ENCODE assay signal across 11 cellular contexts in the genomic region with DNA sequence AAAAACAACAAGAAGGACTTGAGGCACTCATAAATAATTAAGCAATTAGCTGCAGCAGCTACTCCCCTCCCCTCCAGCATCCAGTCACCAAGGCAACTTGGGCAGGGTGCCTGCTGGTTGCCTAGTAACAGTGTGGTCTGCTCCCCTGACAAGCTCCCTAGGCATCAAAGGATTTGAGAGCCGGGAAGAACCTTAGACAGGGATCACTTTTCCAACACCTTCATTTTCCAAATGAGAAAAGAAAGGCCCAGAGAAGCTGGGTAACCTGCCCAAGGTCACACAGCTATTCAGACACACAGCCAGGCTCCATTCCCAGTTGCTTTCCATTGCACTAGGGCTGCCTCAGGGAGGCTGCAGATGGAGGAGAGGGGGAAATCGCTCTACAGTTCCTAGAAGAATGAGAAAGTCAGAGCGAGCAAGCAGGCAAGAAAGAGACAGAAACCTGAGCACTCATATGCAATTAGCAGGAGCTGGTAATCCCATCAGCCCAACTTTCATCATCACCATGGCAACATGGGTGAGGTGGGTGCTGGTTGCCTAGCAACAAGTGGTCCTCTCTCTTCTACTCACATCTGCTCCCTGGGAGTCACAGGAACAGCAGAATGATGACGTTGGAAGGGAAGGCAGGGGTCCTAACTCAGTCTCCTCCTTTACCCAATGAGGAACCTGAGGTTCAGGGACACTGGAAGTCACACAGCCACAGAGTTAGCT. TPM values are rescaled to one million over a fixed set of nuclear protein-coding genes. Genes with fewer than 3 reads are reported as not detected.
DNase-seq lines count a peak whose midpoint lies in the region; ATAC-seq lines count a peak whose summit lies in the region.
"Had no signal": no experiment of that assay in that cellular context is flagged by ENCODE, and none has a peak within 500 bp of the region (broad histone marks: within the 10 kb centered on the region; RNA-seq: fewer than 3 reads in every experiment).

No MANE protein-coding gene starts in this region.

- no peak overlapping the region for H3K27ac Mint-ChIP-seq in activated naive CD4-positive, alpha-beta T cell treated with anti-CD3 and anti-CD28 coated beads for 36 hours

- CTCF ChIA-PET in activated naive CD4-positive, alpha-beta T cell treated with anti-CD3 and anti-CD28 coated beads for 36 hours (lab: Charles Lee), result interaction anchor here (0.6 to 4.3 kb wide), 15 partner anchors 10 to 1177 kb away, joined by 3 to 42 read pairs (median 5); no protein-coding TSS in a partner anchor

- no peaks in the 10 kb centered on the region for H3K9me3 Mint-ChIP-seq in activated naive CD4-positive, alpha-beta T cell treated with anti-CD3 and anti-CD28 coated beads for 36 hours

- DNase-seq in activated naive CD4-positive, alpha-beta T cell treated with anti-CD3 and anti-CD28 coated beads for 36 hours, result peak; percentile 13
- DNase-seq in activated naive CD4-positive, alpha-beta T cell treated with Interleukin-2 at 50 U/mL for 16 hours, result no peak
- DNase-seq in NCI-H146 treated with DMSO at 0.1 percent for 48 hours (lab: John Stamatoyannopoulos, UW; ENCODE audit: unreplicated experiment), result peak; percentile 2
- DNase-seq in central memory CD4-positive, alpha-beta T cell, result peak; percentile 36
- DNase-seq in retina, result peak; percentile 62
- DNase-seq: activated CD8-positive, alpha-beta memory T cell treated with anti-CD3 and anti-CD28 coated beads, Interleukin-2, amount 50 U/mL, for 48 hours; dermis blood vessel endothelial cell; psoas muscle had no signal

- no peak overlapping the region for H3K4me3 Mint-ChIP-seq in activated naive CD4-positive, alpha-beta T cell treated with anti-CD3 and anti-CD28 coated beads for 36 hours

- intact Hi-C loops in activated naive CD4-positive, alpha-beta T cell treated with anti-CD3 and anti-CD28 coated beads for 36 hours (cut with micrococcal nuclease), result loop anchor here (5.0 to 10.0 kb wide), 4 partner anchors 59 to 1016 kb away; a partner anchor contains a TSS

- no peaks in the 10 kb centered on the region for H3K36me3 Mint-ChIP-seq in activated naive CD4-positive, alpha-beta T cell treated with anti-CD3 and anti-CD28 coated beads for 36 hours (ENCODE audit: low read depth)

- H3K4me1 Mint-ChIP-seq in activated naive CD4-positive, alpha-beta T cell treated with anti-CD3 and anti-CD28 coated beads for 36 hours (ENCODE audit: low read depth), result peaks cover 27% of the 10 kb centered on the region

- ATAC-seq in GM19023 (IDR thresholded peaks at IDR 0.05; ENCODE audit: unreplicated experiment), result no peak
- ATAC-seq in GM21717 (IDR thresholded peaks at IDR 0.05; ENCODE audit: unreplicated experiment), result no peak
- ATAC-seq in HG02938 (IDR thresholded peaks at IDR 0.05; ENCODE audit: unreplicated experiment), result no peak
- ATAC-seq: psoas muscle had no signal

- no peaks in the 10 kb centered on the region for H3K27me3 Mint-ChIP-seq in activated naive CD4-positive, alpha-beta T cell treated with anti-CD3 and anti-CD28 coated beads for 36 hours (ENCODE audit: low read depth)

RNA-seq across cellular contexts. Expression of a gene that starts 3.6 kb away (rescaled TPM):
- total RNA-seq in activated naive CD4-positive, alpha-beta T cell treated with anti-CD3 and anti-CD28 coated beads for 36 hours, result 10 to 100 TPM; 25.2 to 26.2 TPM

RNA-seq across cellular contexts. Expression of a gene that starts 24.9 kb away (rescaled TPM):
- under 1 TPM; 0.74 to 0.93 TPM for total RNA-seq in activated naive CD4-positive, alpha-beta T cell treated with anti-CD3 and anti-CD28 coated beads for 36 hours
- total RNA-seq: dermis blood vessel endothelial cell had no signal

RNA-seq across cellular contexts. Expression of a gene that starts 56.2 kb away (rescaled TPM):
- under 1 TPM in 1 of 2 experiments, not detected in 1; 0.15 TPM for total RNA-seq in activated naive CD4-positive, alpha-beta T cell treated with anti-CD3 and anti-CD28 coated beads for 36 hours
- total RNA-seq: dermis blood vessel endothelial cell had no signal
